In the genomic region with DNA sequence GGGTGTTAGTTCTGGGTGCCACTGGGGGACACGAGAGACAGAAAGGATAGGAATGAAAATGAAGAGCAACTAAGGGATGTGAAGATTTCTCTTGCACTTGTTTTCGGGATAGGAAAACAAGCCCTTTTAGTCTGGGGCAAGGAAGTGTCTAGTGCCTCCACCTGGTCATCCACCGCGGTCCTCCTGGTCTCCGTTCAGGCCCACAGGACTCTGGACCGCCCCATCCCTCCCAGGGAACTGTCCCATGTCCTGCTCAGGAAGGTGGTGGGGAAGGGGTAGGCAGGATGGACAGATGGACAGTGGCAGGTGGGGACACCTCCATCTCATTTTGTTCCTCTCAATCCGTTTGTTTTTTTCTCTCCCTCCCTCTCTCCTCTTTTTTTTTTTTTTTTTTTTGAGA, we compare ENCODE assay signal across 2 cellular contexts.
A peak's percentile ranks its signal among the peaks of the same experiment; 100 is the strongest.
TF ChIP-seq lines count a peak whose summit lies in the region.

No MANE protein-coding gene starts in this region.

TF ChIP-seq in SK-N-SH, 30 proteins besides CTCF, POLR2A, EP300 and RAD21 (continued from another document):
- TF ChIP-seq, protein P1, sequence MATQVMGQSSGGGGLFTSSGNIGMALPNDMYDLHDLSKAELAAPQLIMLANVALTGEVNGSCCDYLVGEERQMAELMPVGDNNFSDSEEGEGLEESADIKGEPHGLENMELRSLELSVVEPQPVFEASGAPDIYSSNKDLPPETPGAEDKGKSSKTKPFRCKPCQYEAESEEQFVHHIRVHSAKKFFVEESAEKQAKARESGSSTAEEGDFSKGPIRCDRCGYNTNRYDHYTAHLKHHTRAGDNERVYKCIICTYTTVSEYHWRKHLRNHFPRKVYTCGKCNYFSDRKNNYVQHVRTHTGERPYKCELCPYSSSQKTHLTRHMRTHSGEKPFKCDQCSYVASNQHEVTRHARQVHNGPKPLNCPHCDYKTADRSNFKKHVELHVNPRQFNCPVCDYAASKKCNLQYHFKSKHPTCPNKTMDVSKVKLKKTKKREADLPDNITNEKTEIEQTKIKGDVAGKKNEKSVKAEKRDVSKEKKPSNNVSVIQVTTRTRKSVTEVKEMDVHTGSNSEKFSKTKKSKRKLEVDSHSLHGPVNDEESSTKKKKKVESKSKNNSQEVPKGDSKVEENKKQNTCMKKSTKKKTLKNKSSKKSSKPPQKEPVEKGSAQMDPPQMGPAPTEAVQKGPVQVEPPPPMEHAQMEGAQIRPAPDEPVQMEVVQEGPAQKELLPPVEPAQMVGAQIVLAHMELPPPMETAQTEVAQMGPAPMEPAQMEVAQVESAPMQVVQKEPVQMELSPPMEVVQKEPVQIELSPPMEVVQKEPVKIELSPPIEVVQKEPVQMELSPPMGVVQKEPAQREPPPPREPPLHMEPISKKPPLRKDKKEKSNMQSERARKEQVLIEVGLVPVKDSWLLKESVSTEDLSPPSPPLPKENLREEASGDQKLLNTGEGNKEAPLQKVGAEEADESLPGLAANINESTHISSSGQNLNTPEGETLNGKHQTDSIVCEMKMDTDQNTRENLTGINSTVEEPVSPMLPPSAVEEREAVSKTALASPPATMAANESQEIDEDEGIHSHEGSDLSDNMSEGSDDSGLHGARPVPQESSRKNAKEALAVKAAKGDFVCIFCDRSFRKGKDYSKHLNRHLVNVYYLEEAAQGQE (IDR thresholded peaks at IDR 0.05; ENCODE audit: low read depth, low read length) = peak; percentile 44; the same call in 1 of the 2 replicates

TF ChIP-seq in SK-N-SH treated with all-trans-retinoic acid at 6 μM for 48 hours, 23 proteins besides CTCF, POLR2A, EP300 and RAD21 (continued from another document):
- TF ChIP-seq, protein P2, sequence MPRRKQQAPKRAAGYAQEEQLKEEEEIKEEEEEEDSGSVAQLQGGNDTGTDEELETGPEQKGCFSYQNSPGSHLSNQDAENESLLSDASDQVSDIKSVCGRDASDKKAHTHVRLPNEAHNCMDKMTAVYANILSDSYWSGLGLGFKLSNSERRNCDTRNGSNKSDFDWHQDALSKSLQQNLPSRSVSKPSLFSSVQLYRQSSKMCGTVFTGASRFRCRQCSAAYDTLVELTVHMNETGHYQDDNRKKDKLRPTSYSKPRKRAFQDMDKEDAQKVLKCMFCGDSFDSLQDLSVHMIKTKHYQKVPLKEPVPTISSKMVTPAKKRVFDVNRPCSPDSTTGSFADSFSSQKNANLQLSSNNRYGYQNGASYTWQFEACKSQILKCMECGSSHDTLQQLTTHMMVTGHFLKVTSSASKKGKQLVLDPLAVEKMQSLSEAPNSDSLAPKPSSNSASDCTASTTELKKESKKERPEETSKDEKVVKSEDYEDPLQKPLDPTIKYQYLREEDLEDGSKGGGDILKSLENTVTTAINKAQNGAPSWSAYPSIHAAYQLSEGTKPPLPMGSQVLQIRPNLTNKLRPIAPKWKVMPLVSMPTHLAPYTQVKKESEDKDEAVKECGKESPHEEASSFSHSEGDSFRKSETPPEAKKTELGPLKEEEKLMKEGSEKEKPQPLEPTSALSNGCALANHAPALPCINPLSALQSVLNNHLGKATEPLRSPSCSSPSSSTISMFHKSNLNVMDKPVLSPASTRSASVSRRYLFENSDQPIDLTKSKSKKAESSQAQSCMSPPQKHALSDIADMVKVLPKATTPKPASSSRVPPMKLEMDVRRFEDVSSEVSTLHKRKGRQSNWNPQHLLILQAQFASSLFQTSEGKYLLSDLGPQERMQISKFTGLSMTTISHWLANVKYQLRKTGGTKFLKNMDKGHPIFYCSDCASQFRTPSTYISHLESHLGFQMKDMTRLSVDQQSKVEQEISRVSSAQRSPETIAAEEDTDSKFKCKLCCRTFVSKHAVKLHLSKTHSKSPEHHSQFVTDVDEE (CRISPR knock-in tag; IDR thresholded peaks at IDR 0.05) = no peak
- TF ChIP-seq, protein P3, sequence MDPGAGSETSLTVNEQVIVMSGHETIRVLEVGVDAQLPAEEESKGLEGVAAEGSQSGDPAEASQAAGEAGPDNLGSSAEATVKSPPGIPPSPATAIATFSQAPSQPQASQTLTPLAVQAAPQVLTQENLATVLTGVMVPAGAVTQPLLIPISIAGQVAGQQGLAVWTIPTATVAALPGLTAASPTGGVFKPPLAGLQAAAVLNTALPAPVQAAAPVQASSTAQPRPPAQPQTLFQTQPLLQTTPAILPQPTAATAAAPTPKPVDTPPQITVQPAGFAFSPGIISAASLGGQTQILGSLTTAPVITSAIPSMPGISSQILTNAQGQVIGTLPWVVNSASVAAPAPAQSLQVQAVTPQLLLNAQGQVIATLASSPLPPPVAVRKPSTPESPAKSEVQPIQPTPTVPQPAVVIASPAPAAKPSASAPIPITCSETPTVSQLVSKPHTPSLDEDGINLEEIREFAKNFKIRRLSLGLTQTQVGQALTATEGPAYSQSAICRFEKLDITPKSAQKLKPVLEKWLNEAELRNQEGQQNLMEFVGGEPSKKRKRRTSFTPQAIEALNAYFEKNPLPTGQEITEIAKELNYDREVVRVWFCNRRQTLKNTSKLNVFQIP (CRISPR knock-in tag; IDR thresholded peaks at IDR 0.05; ENCODE audit: borderline replicate concordance, low read depth) = no peak
- TF ChIP-seq, protein P4, sequence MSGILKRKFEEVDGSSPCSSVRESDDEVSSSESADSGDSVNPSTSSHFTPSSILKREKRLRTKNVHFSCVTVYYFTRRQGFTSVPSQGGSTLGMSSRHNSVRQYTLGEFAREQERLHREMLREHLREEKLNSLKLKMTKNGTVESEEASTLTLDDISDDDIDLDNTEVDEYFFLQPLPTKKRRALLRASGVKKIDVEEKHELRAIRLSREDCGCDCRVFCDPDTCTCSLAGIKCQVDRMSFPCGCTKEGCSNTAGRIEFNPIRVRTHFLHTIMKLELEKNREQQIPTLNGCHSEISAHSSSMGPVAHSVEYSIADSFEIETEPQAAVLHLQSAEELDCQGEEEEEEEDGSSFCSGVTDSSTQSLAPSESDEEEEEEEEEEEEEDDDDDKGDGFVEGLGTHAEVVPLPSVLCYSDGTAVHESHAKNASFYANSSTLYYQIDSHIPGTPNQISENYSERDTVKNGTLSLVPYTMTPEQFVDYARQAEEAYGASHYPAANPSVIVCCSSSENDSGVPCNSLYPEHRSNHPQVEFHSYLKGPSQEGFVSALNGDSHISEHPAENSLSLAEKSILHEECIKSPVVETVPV (CRISPR knock-in tag; IDR thresholded peaks at IDR 0.05) = no peak
- TF ChIP-seq, protein P5, sequence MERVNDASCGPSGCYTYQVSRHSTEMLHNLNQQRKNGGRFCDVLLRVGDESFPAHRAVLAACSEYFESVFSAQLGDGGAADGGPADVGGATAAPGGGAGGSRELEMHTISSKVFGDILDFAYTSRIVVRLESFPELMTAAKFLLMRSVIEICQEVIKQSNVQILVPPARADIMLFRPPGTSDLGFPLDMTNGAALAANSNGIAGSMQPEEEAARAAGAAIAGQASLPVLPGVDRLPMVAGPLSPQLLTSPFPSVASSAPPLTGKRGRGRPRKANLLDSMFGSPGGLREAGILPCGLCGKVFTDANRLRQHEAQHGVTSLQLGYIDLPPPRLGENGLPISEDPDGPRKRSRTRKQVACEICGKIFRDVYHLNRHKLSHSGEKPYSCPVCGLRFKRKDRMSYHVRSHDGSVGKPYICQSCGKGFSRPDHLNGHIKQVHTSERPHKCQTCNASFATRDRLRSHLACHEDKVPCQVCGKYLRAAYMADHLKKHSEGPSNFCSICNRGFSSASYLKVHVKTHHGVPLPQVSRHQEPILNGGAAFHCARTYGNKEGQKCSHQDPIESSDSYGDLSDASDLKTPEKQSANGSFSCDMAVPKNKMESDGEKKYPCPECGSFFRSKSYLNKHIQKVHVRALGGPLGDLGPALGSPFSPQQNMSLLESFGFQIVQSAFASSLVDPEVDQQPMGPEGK (CRISPR knock-in tag; IDR thresholded peaks at IDR 0.05; ENCODE audit: borderline replicate concordance) = no peak
- TF ChIP-seq ZFP30 (CRISPR knock-in tag; IDR thresholded peaks at IDR 0.05) = no peak
- TF ChIP-seq ESRRG (CRISPR knock-in tag; IDR thresholded peaks at IDR 0.05) = no peak
